8 cellular contexts compared by ENCODE assay signal in genomic region chr3:30657914-30658313, GRCh38. TPM values are rescaled to one million over a fixed set of nuclear protein-coding genes. Genes with fewer than 3 reads are reported as not detected.
DNase-seq lines count a peak whose midpoint lies in the region; TF ChIP-seq lines count a peak whose summit lies in the region.

No MANE protein-coding gene starts in this region.

- H3K27ac ChIP-seq in Peyer's patch: peak overlapping the region; percentile 62 to 82 (median 75)
- H3K27ac ChIP-seq in suprapubic skin: peak overlapping the region; percentile 32
- H3K27ac ChIP-seq in prostate gland: no peak overlapping the region
- no peak overlapping the region for H3K27ac ChIP-seq in Karpas-422 (ENCODE audit: low read length)

- no peak overlapping the region for H3K4me2 ChIP-seq in Karpas-422 (ENCODE audit: low read depth, low read length, poor library complexity, severe bottlenecking)

- H3K79me2 ChIP-seq in Karpas-422 (ENCODE audit: low read length): no peaks in the 10 kb centered on the region

- TF ChIP-seq POLR2A in Peyer's patch (IDR thresholded peaks at IDR 0.05) (no peak), suprapubic skin (IDR thresholded peaks at IDR 0.05) (no peak), prostate gland (IDR thresholded peaks at IDR 0.05) (no peak)

- H3K4me3 Mint-ChIP-seq in HFFc6: peak overlapping the region; percentile 84

- H3K4me3 ChIP-seq in Peyer's patch: no peak overlapping the region
- H3K4me3 ChIP-seq in foreskin fibroblast (ENCODE audit: low read depth in 1 of 2, low read length in 2 of 2): no peak overlapping the region
- no peak overlapping the region for H3K4me3 ChIP-seq in suprapubic skin
- H3K4me3 ChIP-seq in prostate gland: no peak overlapping the region
- H3K4me3 ChIP-seq in Karpas-422 (ENCODE audit: low read length): no peak overlapping the region

- 60% methylated on average over 3 of the region's 3 CpGs for WGBS in suprapubic skin
- 26% methylated on average over 3 of the region's 3 CpGs for WGBS in prostate gland

- no peak for TF ChIP-seq EP300 in suprapubic skin (IDR thresholded peaks at IDR 0.05)

- peaks cover 67% of the 10 kb centered on the region for H3K36me3 Mint-ChIP-seq in HFFc6 (ENCODE audit: low read depth)

- H2AFZ ChIP-seq in Karpas-422 (ENCODE audit: low read length): no peak overlapping the region

- H3K4me1 Mint-ChIP-seq in HFFc6 (ENCODE audit: low read depth): peaks cover 81% of the 10 kb centered on the region

- intact Hi-C loops in prostate gland (cut with DNase I): no loop called here

- peak; percentile 12 for DNase-seq in EL
- peak; percentile 9 for DNase-seq in HFFc6
- no peak for DNase-seq in Peyer's patch
- DNase-seq in foreskin fibroblast: peak; percentile 41 to 59
- no peak for DNase-seq in suprapubic skin (ENCODE audit: low spot score in 2 of 2)
- DNase-seq in prostate gland (ENCODE audit: low spot score): no peak
- no peak for DNase-seq in UCSD-AML1 (lab: John Stamatoyannopoulos, UW; ENCODE audit: unreplicated experiment)
- no peak for DNase-seq in Karpas-422

- H3K9me3 Mint-ChIP-seq in HFFc6: no peaks in the 10 kb centered on the region

- H3K9me3 ChIP-seq in Peyer's patch: no peaks in the 10 kb centered on the region
- H3K9me3 ChIP-seq in suprapubic skin: no peaks in the 10 kb centered on the region
- no peaks in the 10 kb centered on the region for H3K9me3 ChIP-seq in prostate gland
- no peaks in the 10 kb centered on the region for H3K9me3 ChIP-seq in Karpas-422 (ENCODE audit: low read length)

- H3K36me3 ChIP-seq in Peyer's patch (peaks cover 0 to 47% (median 0%) of the 10 kb centered on the region in 3 donors), suprapubic skin (peaks cover 38% of the 10 kb centered on the region), prostate gland (no peaks in the 10 kb centered on the region), Karpas-422 (ENCODE audit: insufficient read depth, low read length) (no peaks in the 10 kb centered on the region)

- H3K4me1 ChIP-seq in Peyer's patch: peaks cover 0 to 60% (median 42%) of the 10 kb centered on the region in 4 donors
- H3K4me1 ChIP-seq in suprapubic skin: peaks cover 57% of the 10 kb centered on the region
- peaks cover 5% of the 10 kb centered on the region for H3K4me1 ChIP-seq in prostate gland (replicated peaks)
- H3K4me1 ChIP-seq in Karpas-422 (ENCODE audit: low read length): no peaks in the 10 kb centered on the region

- H4K20me1 ChIP-seq in Karpas-422 (ENCODE audit: insufficient read depth, low read depth, low read length): no peaks in the 10 kb centered on the region

- H3K9me2 ChIP-seq in Karpas-422 (replicated peaks; ENCODE audit: insufficient read depth, low read length): no peaks in the 10 kb centered on the region

- H3K27me3 ChIP-seq in Peyer's patch: no peaks in the 10 kb centered on the region
- H3K27me3 ChIP-seq in suprapubic skin: no peaks in the 10 kb centered on the region
- no peaks in the 10 kb centered on the region for H3K27me3 ChIP-seq in prostate gland (replicated peaks; ENCODE audit: insufficient read depth)
- no peaks in the 10 kb centered on the region for H3K27me3 ChIP-seq in Karpas-422 (ENCODE audit: low read length)

- H3K27ac Mint-ChIP-seq in HFFc6: peak overlapping the region; percentile 92

- no peak overlapping the region for H3K9ac ChIP-seq in Karpas-422 (ENCODE audit: low read length)

- TF ChIP-seq CTCF in HFFc6 (IDR thresholded peaks at IDR 0.05) (no peak), Peyer's patch (IDR thresholded peaks at IDR 0.05) (no peak), foreskin fibroblast (IDR thresholded peaks at IDR 0.05; ENCODE audit: low read depth, low read length) (no peak), suprapubic skin (IDR thresholded peaks at IDR 0.05) (no peak), prostate gland (IDR thresholded peaks at IDR 0.05) (no peak)

- peaks cover 2% of the 10 kb centered on the region; the same call in 1 of the 2 replicates for H3K27me3 Mint-ChIP-seq in HFFc6 (ENCODE audit: insufficient read depth)

RNA-seq across cellular contexts. Expression of gene TGFBR2, which starts 51.5 kb away (rescaled TPM):
- total RNA-seq in HFFc6 (2021; fragmentation: NEBNext Ultra II Directional; extraction: Animal tissue kit (Norgen Biotek cat#: 25700)): 100 to 1,000 TPM in 4 of 6 experiments, 10 to 100 TPM in 2; 78.5 to 135 (median 118) TPM
- total RNA-seq in Peyer's patch (100 to 1,000 TPM in 2 of 4 donors, 10 to 100 TPM in 2; 51.8 to 127 (median 105) TPM), suprapubic skin (10 to 100 TPM; 63.7 to 84.3 (median 83.3) TPM), prostate gland (10 to 100 TPM; 53.0 to 69.6 TPM)
- not detected in 2 replicates for total RNA-seq in Karpas-422 (2014; rRNA removed; shearing (Covaris generic); ENCODE audit: low replicate concordance)

Comparison
In these comparisons a context has a peak if more than half of its experiments do, and no peak if none do; other contexts are left out.
1. DNase-seq: peak in EL (single experiment), HFFc6 (single experiment) and foreskin fibroblast (2 of 2); none in Peyer's patch (0 of 3), suprapubic skin (0 of 2), prostate gland (single experiment), UCSD-AML1 (single experiment) and Karpas-422 (single experiment).
2. H3K27ac ChIP-seq: peak in Peyer's patch (4 of 4) and suprapubic skin (single experiment); none in prostate gland (0 of 2) and Karpas-422 (single experiment).
3. RNA of gene TGFBR2, which starts 51.5 kb away (total RNA-seq): 78.5 to 135 TPM in HFFc6, 51.8 to 127 TPM in Peyer's patch, 63.7 to 84.3 TPM in suprapubic skin and 53.0 to 69.6 TPM in prostate gland; not detected in Karpas-422; every median in the first group is over 10 times any median in the second.